17 cellular contexts compared by ENCODE assay signal in the genomic region with DNA sequence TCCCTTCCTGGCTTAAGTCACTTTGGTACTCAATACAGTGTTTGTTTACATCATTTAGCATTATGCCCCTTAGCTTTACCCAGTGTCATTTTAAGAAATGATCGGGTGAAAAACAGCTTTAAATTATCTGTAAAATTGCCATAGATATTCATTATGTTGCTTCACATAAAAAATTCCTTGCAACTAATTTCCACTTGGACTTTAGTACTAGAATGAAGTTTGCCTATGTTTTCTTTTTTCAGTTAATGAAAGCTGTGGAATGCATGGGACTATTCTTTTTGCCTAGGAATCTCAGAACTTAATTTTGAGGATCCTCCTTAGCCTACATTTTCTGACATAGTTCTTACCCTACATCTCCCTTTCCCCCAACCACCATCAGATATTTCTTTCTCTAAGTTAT. TPM values are rescaled to one million over a fixed set of nuclear protein-coding genes. Genes with fewer than 3 reads are reported as not detected.
DNase-seq lines count a peak whose midpoint lies in the region; FAIRE-seq and TF ChIP-seq lines count a peak whose summit lies in the region.
"Had no signal": no experiment of that assay in that cellular context is flagged by ENCODE, and none has a peak within 500 bp of the region (broad histone marks: within the 10 kb centered on the region; RNA-seq: fewer than 3 reads in every experiment).

No MANE protein-coding gene starts in this region.

- H3K27ac ChIP-seq in ACC112 (ENCODE audit: low read depth, low read length) (peak overlapping the region; percentile 14; the same call in 1 of the 2 replicates), PC-9 (peak overlapping the region; percentile 73), epithelial cell of prostate (peak overlapping the region; percentile 91)
- H3K27ac ChIP-seq: RWPE1 had no signal

- FAIRE-seq in H54 (lab: Jason Lieb, UNC) (no peak), GM12892 (lab: Jason Lieb, UNC) (no peak)

- H3K4me3 Mint-ChIP-seq in nephron (no peak overlapping the region), glutamatergic neuron (ENCODE audit: unreplicated experiment) (no peak overlapping the region)
- H3K4me3 Mint-ChIP-seq: CD4-positive, alpha-beta memory T cell had no signal

- H3K4me3 ChIP-seq in ACC112 (ENCODE audit: low read depth, low read length) (no peak overlapping the region), PC-9 (no peak overlapping the region)

- DNase-seq in PC-9: no peak
- DNase-seq in epithelial cell of prostate (ENCODE audit: low read depth, low spot score): no peak
- DNase-seq in AG08395 (ENCODE audit: low spot score): no peak
- DNase-seq in H54 (ENCODE audit: insufficient read length, low spot score): no peak
- DNase-seq in GM12892 (ENCODE audit: insufficient read length): no peak
- DNase-seq in glutamatergic neuron: no peak
- DNase-seq: BE2C; CD4-positive, alpha-beta memory T cell; DND-41; GF-D8; NCI-H1048; NCI-H146; NCI-H2227 treated with DMSO at 0.1 percent for 48 hours; NCI-H524 treated with DMSO at 0.1 percent for 48 hours had no signal

- H3K9me3 ChIP-seq in PC-9 (ENCODE audit: insufficient read depth, low read depth): no peaks in the 10 kb centered on the region
- H3K9me3 ChIP-seq: BE2C had no signal

- TF ChIP-seq POLR2A in H54 (IDR thresholded peaks at IDR 0.05; ENCODE audit: low read depth, low read length): no peak
- TF ChIP-seq POLR2A in GM12892 (IDR thresholded peaks at IDR 0.05; ENCODE audit: low read depth, low read length): no peak

- POLR2A ChIA-PET in PC-9 (lab: Charles Lee; ENCODE audit: unreplicated experiment): interaction anchor here (0.6 to 1.9 kb wide), 3 partner anchors 33 to 321 kb away, joined by 8 to 39 read pairs (median 8); no protein-coding TSS in a partner anchor

- intact Hi-C loops in PC-9 (cut with micrococcal nuclease; ENCODE audit: unreplicated experiment): no loop called here

- no TSS peak for BruUV-seq in PC-9 (replicated peaks; lab: Mats Ljungman, UMichigan)

- H3K27ac Mint-ChIP-seq in nephron (peak overlapping the region; percentile 45 to 59 (median 53)), glutamatergic neuron (ENCODE audit: unreplicated experiment) (no peak overlapping the region)

- H3K36me3 ChIP-seq in ACC112 (ENCODE audit: insufficient read depth, low read length) (no peaks in the 10 kb centered on the region), PC-9 (ENCODE audit: low read depth) (no peaks in the 10 kb centered on the region)
- H3K36me3 ChIP-seq: BE2C had no signal

- H2AFZ ChIP-seq in ACC112 (ENCODE audit: low read length, unreplicated experiment) (peak overlapping the region; percentile 67), PC-9 (no peak overlapping the region)

- no peaks in the 10 kb centered on the region for H3K27me3 ChIP-seq in ACC112 (ENCODE audit: insufficient read depth, low read length)
- no peaks in the 10 kb centered on the region for H3K27me3 ChIP-seq in PC-9 (ENCODE audit: insufficient read depth, low read depth)
- H3K27me3 ChIP-seq: BE2C had no signal

- H3K36me3 Mint-ChIP-seq in nephron (ENCODE audit: low read depth): no peaks in the 10 kb centered on the region
- H3K36me3 Mint-ChIP-seq in glutamatergic neuron (ENCODE audit: unreplicated experiment): no peaks in the 10 kb centered on the region

- peak overlapping the region; percentile 49 for H3K4me2 ChIP-seq in PC-9

- CTCF ChIA-PET in PC-9 (lab: Charles Lee): no interaction called here

- H3K79me2 ChIP-seq in ACC112 (ENCODE audit: control insufficient read depth, insufficient read depth, low read length, unreplicated experiment) (no peaks in the 10 kb centered on the region), PC-9 (ENCODE audit: low read depth) (no peaks in the 10 kb centered on the region)

- H3K9me2 ChIP-seq in PC-9 (ENCODE audit: insufficient read depth): no peaks in the 10 kb centered on the region

- no peaks in the 10 kb centered on the region for H4K20me1 ChIP-seq in PC-9 (ENCODE audit: insufficient read depth)

- H3K4me1 Mint-ChIP-seq in nephron: peaks cover 34% of the 10 kb centered on the region
- peaks cover 3% of the 10 kb centered on the region for H3K4me1 Mint-ChIP-seq in glutamatergic neuron (ENCODE audit: low read depth, unreplicated experiment)

- peaks cover 52% of the 10 kb centered on the region for H3K4me1 ChIP-seq in ACC112 (ENCODE audit: control insufficient read depth, insufficient read depth, low read length, unreplicated experiment)
- peaks cover 63% of the 10 kb centered on the region for H3K4me1 ChIP-seq in PC-9 (replicated peaks; ENCODE audit: insufficient read depth)
- H3K4me1 ChIP-seq: BE2C had no signal

- H3F3A ChIP-seq in PC-9 (ENCODE audit: insufficient read depth, low read depth): peaks cover 24% of the 10 kb centered on the region

- H3K27me3 Mint-ChIP-seq in nephron (ENCODE audit: low read depth) (no peaks in the 10 kb centered on the region), glutamatergic neuron (ENCODE audit: unreplicated experiment) (peaks cover 3% of the 10 kb centered on the region)
- H3K27me3 Mint-ChIP-seq: CD4-positive, alpha-beta memory T cell had no signal

- TF ChIP-seq CTCF in PC-9 (conservative IDR thresholded peaks at IDR 0.05): no peak
- TF ChIP-seq CTCF in nephron (IDR thresholded peaks at IDR 0.05; ENCODE audit: unreplicated experiment in 3 of 3): no peak
- no peak for TF ChIP-seq CTCF in glutamatergic neuron (IDR thresholded peaks at IDR 0.05; ENCODE audit: partially characterized antibody, unreplicated experiment)

- H3K9me3 Mint-ChIP-seq in nephron: no peaks in the 10 kb centered on the region
- peaks cover 2% of the 10 kb centered on the region for H3K9me3 Mint-ChIP-seq in glutamatergic neuron (ENCODE audit: unreplicated experiment)

RNA-seq across cellular contexts. Expression of a gene that starts 38.4 kb away (rescaled TPM):
- total RNA-seq in PC-9 (2021) (91.3 and 101 TPM in 2 replicates), glutamatergic neuron (ENCODE audit: unreplicated experiment) (123 TPM)
- polyA plus RNA-seq in GM12892 (2012; ENCODE audit: missing spikeins): 103 TPM

Comparison
In these comparisons a context has a peak if more than half of its experiments do, and no peak if none do; other contexts are left out.
1. H3K27ac ChIP-seq: peak in every context shown above with its lines; median percentile 91 in epithelial cell of prostate; 73 in PC-9; 14 in ACC112.